8 cellular contexts compared by ENCODE assay signal in the genomic region with DNA sequence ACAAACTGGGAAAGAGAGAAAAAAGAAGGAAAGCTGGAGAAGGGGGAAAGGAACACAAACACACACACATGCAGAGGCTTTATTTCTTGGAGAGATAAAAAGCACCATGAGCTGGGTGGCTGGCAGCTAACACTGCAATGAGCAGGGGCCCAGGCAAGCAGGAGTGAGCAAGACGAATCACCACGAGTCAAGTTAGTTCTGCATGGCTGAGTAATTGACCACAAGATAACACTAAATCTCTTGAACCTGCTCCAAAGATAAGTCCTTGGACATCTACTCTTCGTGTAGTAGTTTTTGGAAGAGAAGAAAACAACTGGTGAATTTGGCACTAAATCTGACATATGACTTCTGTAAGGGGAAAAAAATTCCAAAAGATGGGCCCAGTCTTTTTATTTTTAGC.
DNase-seq lines count a peak whose midpoint lies in the region; ATAC-seq and TF ChIP-seq lines count a peak whose summit lies in the region.

No MANE protein-coding gene starts in this region.

- 5 to 8% methylated on average over 3 of the region's 3 CpGs for WGBS in GM23248 (ENCODE audit: low coverage in 1 of 2, low lambda C conversion rate in 2 of 2, missing lambda C conversion rate in 2 of 2), 2 experiments

- ATAC-seq in HG02870 (IDR thresholded peaks at IDR 0.05; ENCODE audit: unreplicated experiment): no peak
- no peak for ATAC-seq in GM18868 (IDR thresholded peaks at IDR 0.05; ENCODE audit: unreplicated experiment)

- peaks cover 9% of the 10 kb centered on the region for H3K4me1 ChIP-seq in GM23248 (ENCODE audit: insufficient read depth)
- peaks cover 22% of the 10 kb centered on the region for H3K4me1 ChIP-seq in adipocyte (ENCODE audit: control insufficient read depth, insufficient read depth, low read length)

- no peaks in the 10 kb centered on the region for H3K79me2 ChIP-seq in GM23248 (ENCODE audit: insufficient read depth)

- no peaks in the 10 kb centered on the region for H3K9me2 ChIP-seq in GM23248 (ENCODE audit: insufficient read depth)

- no peaks in the 10 kb centered on the region for H3K27me3 ChIP-seq in GM23248 (replicated peaks; ENCODE audit: insufficient read depth)
- no peaks in the 10 kb centered on the region for H3K27me3 ChIP-seq in adipocyte (replicated peaks; ENCODE audit: control insufficient read depth, insufficient read depth, low read length)
- H3K27me3 ChIP-seq in kidney epithelial cell (ENCODE audit: control insufficient read depth, insufficient read depth, low read length): no peaks in the 10 kb centered on the region

- no peaks in the 10 kb centered on the region for H4K20me1 ChIP-seq in GM23248 (ENCODE audit: insufficient read depth)

- H3K9ac ChIP-seq in GM23248 (no peak overlapping the region), adipocyte (ENCODE audit: low read length) (peak overlapping the region; percentile 16)

- TF ChIP-seq CTCF in AG09309 (IDR thresholded peaks at IDR 0.05; ENCODE audit: control insufficient read depth, insufficient read depth, low read depth, low read length, missing control alignments) (no peak), kidney epithelial cell (IDR thresholded peaks at IDR 0.05; ENCODE audit: insufficient read depth, low read length, poor library complexity, severe bottlenecking) (no peak)

- no peak overlapping the region for H3K4me2 ChIP-seq in GM23248 (ENCODE audit: unreplicated experiment)

- H3K9me3 ChIP-seq in GM23248 (ENCODE audit: low read depth) (no peaks in the 10 kb centered on the region), adipocyte (ENCODE audit: control insufficient read depth, low read length) (no peaks in the 10 kb centered on the region)

- H3K36me3 ChIP-seq in GM23248 (ENCODE audit: low read depth): no peaks in the 10 kb centered on the region; the same call in 1 of the 2 replicates
- H3K36me3 ChIP-seq in adipocyte (ENCODE audit: control insufficient read depth, insufficient read depth, low read length, severe bottlenecking): no peaks in the 10 kb centered on the region
- H3K36me3 ChIP-seq in kidney epithelial cell (ENCODE audit: control insufficient read depth, insufficient read depth, low read length): no peaks in the 10 kb centered on the region

- in situ Hi-C loops in GM23248 (cut with MboI): no loop called here

- H3K27ac ChIP-seq in GM23248: no peak overlapping the region

- H3F3A ChIP-seq in GM23248 (ENCODE audit: insufficient read depth): no peaks in the 10 kb centered on the region

- H2AFZ ChIP-seq in GM23248: no peak overlapping the region

- DNase-seq in AG09309 (ENCODE audit: low read depth) (peak; percentile 57), GM23248 (peak; percentile 68), adipocyte (ENCODE audit: low read depth) (peak; percentile 65), kidney epithelial cell (ENCODE audit: low read depth) (peak; percentile 35), globus pallidus (ENCODE audit: low spot score) (no peak), RPMI8226 (no peak)

- H3K4me3 ChIP-seq in AG09309 (ENCODE audit: control insufficient read depth, low read depth, low read length) (no peak overlapping the region), GM23248 (no peak overlapping the region), adipocyte (ENCODE audit: low read length) (peak overlapping the region; percentile 57), kidney epithelial cell (ENCODE audit: low read depth, low read length) (no peak overlapping the region)

Comparison
In these comparisons a context has a peak if more than half of its experiments do, and no peak if none do; other contexts are left out.
1. DNase-seq: peak in AG09309 (single experiment), GM23248 (single experiment), adipocyte (single experiment) and kidney epithelial cell (single experiment); none in globus pallidus (single experiment) and RPMI8226 (single experiment).